ENCODE assay signal across 22 cellular contexts in the genomic region with DNA sequence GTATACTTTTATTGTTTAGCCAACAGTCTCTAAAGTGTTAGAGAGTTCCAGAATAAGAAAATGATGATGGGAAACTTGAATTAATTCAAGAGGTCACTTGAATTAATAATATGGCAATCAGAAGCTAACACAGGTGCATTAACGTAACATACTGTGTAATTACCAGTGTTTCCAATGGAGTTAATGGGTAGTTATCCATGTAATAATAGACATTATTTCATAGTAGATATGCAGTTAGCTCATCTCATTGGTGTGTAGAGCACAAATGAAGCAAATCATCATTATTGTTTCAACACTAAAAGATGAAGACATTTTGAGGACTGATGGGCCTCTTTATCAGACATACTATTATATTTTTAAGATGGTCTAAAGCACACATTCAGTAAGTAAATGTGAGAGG.
"Had no signal": no experiment of that assay in that cellular context is flagged by ENCODE, and none has a peak within 500 bp of the region (broad histone marks: within the 10 kb centered on the region; RNA-seq: fewer than 3 reads in every experiment).

No MANE protein-coding gene starts in this region.

- DNase-seq: hypothalamus; immature natural killer cell; kidney; left colon; left lung; lower lobe of right lung; mammary epithelial cell; mesenchymal stem cell; naive B cell; natural killer cell; nephron progenitor cell; occipital lobe; right lobe of liver; stimulated activated CD4-positive, alpha-beta T cell treated with anti-CD3 and anti-CD28 coated beads, Interleukin-1b, Interleukin-23, amount 100 ng/mL, for 48 hours; stimulated activated CD4-positive, alpha-beta T cell treated with anti-CD3 and anti-CD28 coated beads, Interleukin-2, amount 100 ng/mL, for 48 hours; stimulated activated CD4-positive, alpha-beta T cell treated with anti-CD3 and anti-CD28 coated beads, Interleukin-4, amount 100 ng/mL, for 4 hours; stimulated activated CD8-positive, alpha-beta memory T cell treated with anti-CD3 and anti-CD28 coated beads, Interleukin-4, amount 100 ng/mL, for 48 hours; stimulated activated naive CD4-positive, alpha-beta T cell treated with Interleukin-2 at 50 U/mL for 16 hours; stimulated activated naive CD8-positive, alpha-beta T cell treated with anti-CD3 and anti-CD28 coated beads, Interleukin-15, amount 100 ng/mL, for 72 hours; substantia nigra; uterus had no signal

- FAIRE-seq: islet of Langerhans, kidney had no signal
